In the genomic region with DNA sequence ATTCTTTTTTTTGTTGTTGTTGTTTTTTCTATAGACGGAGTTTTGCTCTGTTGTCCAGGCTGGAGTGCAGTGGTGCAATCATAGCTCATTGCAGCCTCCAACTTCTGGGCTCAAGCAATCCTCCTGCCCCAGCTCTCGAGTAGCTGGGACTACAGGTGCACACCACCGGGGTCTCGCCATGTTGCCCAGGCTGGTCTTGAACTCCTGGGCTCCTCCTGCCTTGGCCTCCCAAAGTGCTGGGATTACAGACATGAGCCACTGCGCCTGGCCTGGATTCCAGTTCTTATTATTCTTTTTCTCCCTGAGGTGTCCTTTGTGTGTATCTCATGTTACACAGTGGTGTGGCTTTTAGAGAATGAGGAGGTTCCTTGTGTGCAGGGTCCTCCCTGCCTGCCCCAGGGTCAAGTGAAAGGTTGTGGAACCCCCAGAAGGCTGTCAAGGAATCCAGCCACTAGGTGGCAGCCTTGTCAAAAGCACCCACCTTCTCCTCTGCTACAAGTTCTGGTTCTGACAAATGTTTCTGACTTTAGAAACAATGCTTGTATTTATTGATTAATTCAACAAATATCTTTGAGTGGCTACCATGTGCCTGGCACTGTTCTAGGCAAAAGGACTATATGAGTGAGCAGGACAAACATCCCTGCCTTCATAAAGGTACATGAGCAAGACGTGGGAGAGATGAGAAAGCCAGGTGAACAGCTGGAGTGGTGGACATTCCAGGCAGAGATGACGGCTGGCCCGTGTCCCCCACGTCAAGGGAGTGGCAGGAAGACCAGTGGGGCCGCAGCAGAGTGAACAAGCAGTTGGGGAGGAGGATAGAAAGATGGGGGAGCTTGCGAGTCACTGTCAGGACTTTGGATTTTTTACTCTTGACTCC, we compare ENCODE assay signal across 8 cellular contexts.
DNase-seq lines count a peak whose midpoint lies in the region; ATAC-seq and FAIRE-seq lines count a peak whose summit lies in the region.

No MANE protein-coding gene starts in this region.

- peak; percentile 35 for DNase-seq in GM19238 (ENCODE audit: insufficient read length, low spot score)
- peak; percentile 88 for DNase-seq in NCI-H82 (lab: John Stamatoyannopoulos, UW)
- DNase-seq in activated CD8-positive, alpha-beta memory T cell treated with anti-CD3 and anti-CD28 coated beads, Interleukin-2, amount 50 U/mL, for 1 hour (ENCODE audit: extremely low read depth) = peak; percentile 28
- DNase-seq in middle frontal gyrus (ENCODE audit: extremely low spot score, low spot score) = peak; percentile 79
- DNase-seq in stimulated activated CD8-positive, alpha-beta memory T cell treated with anti-CD3 and anti-CD28 coated beads, Interleukin-2, amount 100 ng/mL, for 1 hour (ENCODE audit: low read depth in 2 of 2) = peak; percentile 42 to 52

- no peak overlapping the region for H3K4me3 ChIP-seq in endocrine pancreas (ENCODE audit: control insufficient read depth, insufficient read depth, low read length)

- H3K9me3 ChIP-seq in endocrine pancreas (ENCODE audit: control insufficient read depth, low read length) = no peaks in the 10 kb centered on the region

- ATAC-seq in HG03378 (IDR thresholded peaks at IDR 0.05; ENCODE audit: unreplicated experiment) = no peak

- peak overlapping the region; percentile 36 for H3K9ac ChIP-seq in endocrine pancreas (ENCODE audit: control insufficient read depth, insufficient read depth, low read length)

- peak; percentile 3 for FAIRE-seq in A204.1 (lab: Jason Lieb, UNC)

- no peaks in the 10 kb centered on the region for H3K27me3 ChIP-seq in endocrine pancreas (ENCODE audit: control insufficient read depth, insufficient read depth, low read length)

- no peaks in the 10 kb centered on the region for H3K4me1 ChIP-seq in endocrine pancreas (ENCODE audit: control insufficient read depth, insufficient read depth, low read length)

- H3K36me3 ChIP-seq in endocrine pancreas (ENCODE audit: control insufficient read depth, insufficient read depth, low read length) = no peaks in the 10 kb centered on the region

Comparison
In these comparisons a context has a peak if more than half of its experiments do, and no peak if none do; other contexts are left out.
1. DNase-seq: peak in every context shown above with its lines; median percentile 88 in NCI-H82; 79 in middle frontal gyrus; 47 in stimulated activated CD8-positive, alpha-beta memory T cell treated with anti-CD3 and anti-CD28 coated beads, Interleukin-2, amount 100 ng/mL, for 1 hour; 35 in GM19238; 28 in activated CD8-positive, alpha-beta memory T cell treated with anti-CD3 and anti-CD28 coated beads, Interleukin-2, amount 50 U/mL, for 1 hour.